Comparison of ENCODE assay signal across 8 cellular contexts in genomic region chr17:19237389-19238166, GRCh38. TPM values are rescaled to one million over a fixed set of nuclear protein-coding genes. Genes with fewer than 3 reads are reported as not detected.
A peak's percentile ranks its signal among the peaks of the same experiment; 100 is the strongest.
DNase-seq lines count a peak whose midpoint lies in the region; ATAC-seq and TF ChIP-seq lines count a peak whose summit lies in the region.

No MANE protein-coding gene starts in this region.

- TF ChIP-seq CTCF in mesothelial cell of epicardium (IDR thresholded peaks at IDR 0.05; ENCODE audit: unreplicated experiment), result no peak

- ATAC-seq in HG03095 (IDR thresholded peaks at IDR 0.05; ENCODE audit: unreplicated experiment), result peak; percentile 58
- peak; percentile 76 for ATAC-seq in stimulated activated naive CD8-positive, alpha-beta T cell treated with anti-CD3 and anti-CD28 coated beads, Interleukin-15, amount 100 ng/mL, for 72 hours

- H3K36me3 Mint-ChIP-seq in T-helper 2 cell treated with Interferon-gamma antibody and Interleukin-4, amounts not matched to agents 5 μg/mL and 100 μg/mL, for 36 hours (ENCODE audit: low read depth), result no peaks in the 10 kb centered on the region
- peaks cover 8% of the 10 kb centered on the region for H3K36me3 Mint-ChIP-seq in mesothelial cell of epicardium

- H3K27me3 Mint-ChIP-seq in T-helper 2 cell treated with Interferon-gamma antibody and Interleukin-4, amounts not matched to agents 5 μg/mL and 100 μg/mL, for 36 hours (ENCODE audit: low read depth), result peaks cover 18% of the 10 kb centered on the region
- no peaks in the 10 kb centered on the region for H3K27me3 Mint-ChIP-seq in mesothelial cell of epicardium (ENCODE audit: low read depth)
- H3K27me3 Mint-ChIP-seq in stimulated activated naive CD8-positive, alpha-beta T cell treated with anti-CD3 and anti-CD28 coated beads, Interleukin-15, amount 100 ng/mL, for 72 hours, result peaks cover 32% of the 10 kb centered on the region

- H3K9me3 Mint-ChIP-seq in T-helper 2 cell treated with Interferon-gamma antibody and Interleukin-4, amounts not matched to agents 5 μg/mL and 100 μg/mL, for 36 hours, result no peaks in the 10 kb centered on the region
- H3K9me3 Mint-ChIP-seq in mesothelial cell of epicardium, result no peaks in the 10 kb centered on the region
- no peaks in the 10 kb centered on the region for H3K9me3 Mint-ChIP-seq in stimulated activated naive CD8-positive, alpha-beta T cell treated with anti-CD3 and anti-CD28 coated beads, Interleukin-15, amount 100 ng/mL, for 72 hours

- H3K4me3 Mint-ChIP-seq in T-helper 2 cell treated with Interferon-gamma antibody and Interleukin-4, amounts not matched to agents 5 μg/mL and 100 μg/mL, for 36 hours, result peak overlapping the region; percentile 82
- H3K4me3 Mint-ChIP-seq in mesothelial cell of epicardium, result peak overlapping the region; percentile 91
- H3K4me3 Mint-ChIP-seq in stimulated activated naive CD8-positive, alpha-beta T cell treated with anti-CD3 and anti-CD28 coated beads, Interleukin-15, amount 100 ng/mL, for 72 hours, result peak overlapping the region; percentile 89 to 92

- H3K4me1 Mint-ChIP-seq in T-helper 2 cell treated with Interferon-gamma antibody and Interleukin-4, amounts not matched to agents 5 μg/mL and 100 μg/mL, for 36 hours (ENCODE audit: low read depth), result peaks cover 3% of the 10 kb centered on the region
- H3K4me1 Mint-ChIP-seq in mesothelial cell of epicardium, result peaks cover 18% of the 10 kb centered on the region
- peaks cover 12% of the 10 kb centered on the region for H3K4me1 Mint-ChIP-seq in stimulated activated naive CD8-positive, alpha-beta T cell treated with anti-CD3 and anti-CD28 coated beads, Interleukin-15, amount 100 ng/mL, for 72 hours

- H3K27ac Mint-ChIP-seq in T-helper 2 cell treated with Interferon-gamma antibody and Interleukin-4, amounts not matched to agents 5 μg/mL and 100 μg/mL, for 36 hours, result no peak overlapping the region
- peak overlapping the region; percentile 92 for H3K27ac Mint-ChIP-seq in mesothelial cell of epicardium
- peak overlapping the region; percentile 52 to 67 for H3K27ac Mint-ChIP-seq in stimulated activated naive CD8-positive, alpha-beta T cell treated with anti-CD3 and anti-CD28 coated beads, Interleukin-15, amount 100 ng/mL, for 72 hours

- DNase-seq in activated T-cell treated with anti-CD3 and anti-CD28 coated beads for 1 hour (ENCODE audit: low read depth) (peak; percentile 6), ecto neural progenitor cell (ENCODE audit: low spot score) (peak; percentile 79), mesothelial cell of epicardium (ENCODE audit: low spot score in 2 of 2, unreplicated experiment in 2 of 2) (peak; percentile 43 to 62), NCI-H128 (lab: John Stamatoyannopoulos, UW; ENCODE audit: unreplicated experiment) (no peak)
- no peak for DNase-seq in activated T-cell treated with anti-CD3 and anti-CD28 coated beads, Interleukin-2, amount 50 U/mL, for 1 hour
- DNase-seq in T-helper 2 cell treated with Interferon-gamma antibody and Interleukin-4, amounts not matched to agents 5 μg/mL and 100 μg/mL, for 36 hours (ENCODE audit: low spot score), result peak; percentile 60
- DNase-seq in stimulated activated naive CD8-positive, alpha-beta T cell treated with anti-CD3 and anti-CD28 coated beads, Interleukin-15, amount 100 ng/mL, for 72 hours, result peak; percentile 48 to 62

RNA-seq across cellular contexts. Expression of gene EPN2, which starts 0.4 kb away (rescaled TPM):
- total RNA-seq in mesothelial cell of epicardium, result 68.3 to 76.7 TPM (median 70.2 TPM) in 3 replicates

Comparison
In these comparisons a context has a peak if more than half of its experiments do, and no peak if none do; other contexts are left out.
1. DNase-seq: peak in activated T-cell treated with anti-CD3 and anti-CD28 coated beads for 1 hour (single experiment), T-helper 2 cell treated with Interferon-gamma antibody and Interleukin-4, amounts not matched to agents 5 μg/mL and 100 μg/mL, for 36 hours (single experiment), ecto neural progenitor cell (single experiment), mesothelial cell of epicardium (2 of 2) and stimulated activated naive CD8-positive, alpha-beta T cell treated with anti-CD3 and anti-CD28 coated beads, Interleukin-15, amount 100 ng/mL, for 72 hours (2 of 2); none in activated T-cell treated with anti-CD3 and anti-CD28 coated beads, Interleukin-2, amount 50 U/mL, for 1 hour (single experiment) and NCI-H128 (single experiment).
2. Peak in every context shown above with its lines, with median percentiles within 50 percentile points of each other: H3K4me3 Mint-ChIP-seq.